Comparison of ENCODE assay signal across 8 cellular contexts in the genomic region with DNA sequence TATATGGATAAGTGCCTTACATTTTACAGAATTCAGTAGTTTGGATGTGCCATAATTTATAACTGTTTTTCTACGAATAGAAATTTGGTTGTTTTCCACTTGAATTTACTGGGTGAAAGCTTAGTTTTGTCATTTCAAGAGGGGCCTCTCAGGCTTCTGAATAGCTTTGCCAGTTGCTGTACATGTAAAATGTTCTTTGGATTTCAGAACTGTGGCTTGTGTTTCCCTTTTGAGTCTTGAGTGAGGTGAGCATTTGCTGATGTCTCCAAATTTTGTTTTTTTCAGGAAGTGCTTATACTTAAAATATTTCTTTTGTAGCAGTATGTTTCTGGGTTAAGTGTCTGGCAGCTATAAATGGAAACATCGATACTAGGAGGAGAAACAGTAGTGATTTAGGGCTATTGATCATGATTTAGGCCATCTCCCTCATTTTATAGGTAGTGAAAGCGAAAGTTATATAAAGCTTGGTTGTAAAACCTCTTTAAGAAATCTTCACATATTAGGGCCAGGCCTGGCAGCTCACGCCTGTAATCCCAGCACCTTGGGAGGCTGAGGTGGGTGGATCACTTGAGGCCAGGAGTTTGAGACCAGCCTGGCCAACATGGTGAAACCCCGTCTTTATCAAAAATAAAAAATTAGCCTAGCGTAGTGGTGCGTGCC. TPM values are rescaled to one million over a fixed set of nuclear protein-coding genes. Genes with fewer than 3 reads are reported as not detected.
DNase-seq lines count a peak whose midpoint lies in the region; ATAC-seq and TF ChIP-seq lines count a peak whose summit lies in the region.

No MANE protein-coding gene starts in this region.

- no peak overlapping the region for H3K4me2 ChIP-seq in neural progenitor cell

- peaks cover 17 to 81% (median 58%) of the 10 kb centered on the region in 9 donors for H3K4me1 ChIP-seq in heart right ventricle
- peaks cover 0 to 54% of the 10 kb centered on the region in 2 donors for H3K4me1 ChIP-seq in right atrium auricular region
- H3K4me1 ChIP-seq in uterus, result no peaks in the 10 kb centered on the region
- peaks cover 16% of the 10 kb centered on the region for H3K4me1 ChIP-seq in neural progenitor cell

- no peaks in the 10 kb centered on the region for H3K27me3 Mint-ChIP-seq in activated CD4-positive, alpha-beta memory T cell treated with anti-CD3 and anti-CD28 coated beads for 36 hours
- no peaks in the 10 kb centered on the region for H3K27me3 Mint-ChIP-seq in memory B cell
- no peaks in the 10 kb centered on the region for H3K27me3 Mint-ChIP-seq in neural progenitor cell (ENCODE audit: insufficient read depth, low read depth)

- H4K20me1 ChIP-seq in neural progenitor cell (ENCODE audit: low read depth), result peaks cover 4% of the 10 kb centered on the region

- H2AFZ ChIP-seq in neural progenitor cell (replicated peaks), result no peak overlapping the region

- POLR2A ChIA-PET in activated CD4-positive, alpha-beta memory T cell treated with anti-CD3 and anti-CD28 coated beads for 36 hours (lab: Charles Lee), result interaction anchor here (0.8 kb wide), 1 partner anchor 69 kb away, joined by 5 read pairs; no protein-coding TSS in a partner anchor

- no peak for TF ChIP-seq POLR2A in uterus (IDR thresholded peaks at IDR 0.05)

- H3K4me3 ChIP-seq in heart right ventricle (no peak overlapping the region), right atrium auricular region (no peak overlapping the region), uterus (no peak overlapping the region), neural progenitor cell (no peak overlapping the region)

- H3K27me3 ChIP-seq in heart right ventricle, result no peaks in the 10 kb centered on the region
- no peaks in the 10 kb centered on the region for H3K27me3 ChIP-seq in right atrium auricular region
- no peaks in the 10 kb centered on the region for H3K27me3 ChIP-seq in uterus
- H3K27me3 ChIP-seq in neural progenitor cell, result no peaks in the 10 kb centered on the region

- WGBS in heart right ventricle, 2 donors, result 70 to 71% methylated on average over 7 of the region's 7 CpGs

- CTCF ChIA-PET in activated CD4-positive, alpha-beta memory T cell treated with anti-CD3 and anti-CD28 coated beads for 36 hours (lab: Charles Lee), result interaction anchor here (0.6 to 3.3 kb wide), 4 partner anchors 12 to 879 kb away, joined by 3 to 16 read pairs (median 4); no protein-coding TSS in a partner anchor

- H3F3A ChIP-seq in neural progenitor cell (ENCODE audit: low read depth), result peaks cover 18% of the 10 kb centered on the region

- peaks cover 68% of the 10 kb centered on the region for H3K4me1 Mint-ChIP-seq in activated CD4-positive, alpha-beta memory T cell treated with anti-CD3 and anti-CD28 coated beads for 36 hours (ENCODE audit: low read depth)
- H3K4me1 Mint-ChIP-seq in memory B cell (peaks cover 60% of the 10 kb centered on the region), neural progenitor cell (peaks cover 34% of the 10 kb centered on the region)

- peaks cover 3% of the 10 kb centered on the region for H3K36me3 Mint-ChIP-seq in activated CD4-positive, alpha-beta memory T cell treated with anti-CD3 and anti-CD28 coated beads for 36 hours
- H3K36me3 Mint-ChIP-seq in memory B cell, result peaks cover 9% of the 10 kb centered on the region
- H3K36me3 Mint-ChIP-seq in neural progenitor cell, result peaks cover 17% of the 10 kb centered on the region

- no peak overlapping the region for H3K9ac ChIP-seq in neural progenitor cell

- H3K9me3 ChIP-seq in heart right ventricle, result peaks cover 0 to 12% (median 0%) of the 10 kb centered on the region in 11 donors
- no peaks in the 10 kb centered on the region for H3K9me3 ChIP-seq in right atrium auricular region
- H3K9me3 ChIP-seq in uterus, result no peaks in the 10 kb centered on the region
- H3K9me3 ChIP-seq in neural progenitor cell (ENCODE audit: low read depth), result no peaks in the 10 kb centered on the region

- no peak for TF ChIP-seq CTCF in heart right ventricle (IDR thresholded peaks at IDR 0.05)
- no peak for TF ChIP-seq CTCF in right atrium auricular region (IDR thresholded peaks at IDR 0.05)
- TF ChIP-seq CTCF in uterus (IDR thresholded peaks at IDR 0.05), result no peak
- no peak for TF ChIP-seq CTCF in neural progenitor cell (IDR thresholded peaks at IDR 0.05)

- no peak for ATAC-seq in heart right ventricle
- peak; percentile 64 for ATAC-seq in memory B cell (ENCODE audit: low read depth)

- peak overlapping the region; percentile 35 for H3K4me3 Mint-ChIP-seq in activated CD4-positive, alpha-beta memory T cell treated with anti-CD3 and anti-CD28 coated beads for 36 hours
- H3K4me3 Mint-ChIP-seq in memory B cell (peak overlapping the region; percentile 49), neural progenitor cell (no peak overlapping the region)

- intact Hi-C loops in heart right ventricle (cut with DNase I), result no loop called here
- intact Hi-C loops in activated CD4-positive, alpha-beta memory T cell treated with anti-CD3 and anti-CD28 coated beads for 36 hours (cut with micrococcal nuclease), result loop anchor here (2.0 to 10.0 kb wide), 4 partner anchors 119 to 887 kb away; partner anchors contain the start of genes CTNNB1 and ULK4
- intact Hi-C loops in uterus (cut with DNase I; ENCODE audit: low total_unique reads), result no loop called here

- DNase-seq in heart right ventricle, result no peak
- no peak for DNase-seq in right atrium auricular region (ENCODE audit: low spot score)
- DNase-seq in activated CD4-positive, alpha-beta memory T cell treated with anti-CD3 and anti-CD28 coated beads for 36 hours, result no peak
- no peak for DNase-seq in memory B cell (ENCODE audit: low spot score in 2 of 2)
- no peak for DNase-seq in uterus
- DNase-seq in neural progenitor cell (ENCODE audit: low spot score), result no peak
- no peak for DNase-seq in NCI-H2029 (lab: John Stamatoyannopoulos, UW)
- DNase-seq in globus pallidus (ENCODE audit: low spot score), result no peak

- peak overlapping the region; percentile 81 for H3K27ac Mint-ChIP-seq in activated CD4-positive, alpha-beta memory T cell treated with anti-CD3 and anti-CD28 coated beads for 36 hours
- H3K27ac Mint-ChIP-seq in memory B cell, result peak overlapping the region; percentile 98
- no peak overlapping the region for H3K27ac Mint-ChIP-seq in neural progenitor cell

- H3K27ac ChIP-seq in heart right ventricle (peak overlapping the region in 8 of 10 donors; percentile 17 to 77 (median 46)), right atrium auricular region (peak overlapping the region in 1 of 2 donors; percentile 73), uterus (peak overlapping the region; percentile 26 to 53), neural progenitor cell (no peak overlapping the region)

- H3K79me2 ChIP-seq in neural progenitor cell (ENCODE audit: low read depth), result peaks cover 76% of the 10 kb centered on the region

- H3K36me3 ChIP-seq in heart right ventricle (peaks cover 0 to 5% (median 0%) of the 10 kb centered on the region in 9 donors), right atrium auricular region (peaks cover 3% of the 10 kb centered on the region), uterus (no peaks in the 10 kb centered on the region), neural progenitor cell (no peaks in the 10 kb centered on the region)

- peaks cover 2% of the 10 kb centered on the region for H3K9me3 Mint-ChIP-seq in activated CD4-positive, alpha-beta memory T cell treated with anti-CD3 and anti-CD28 coated beads for 36 hours
- H3K9me3 Mint-ChIP-seq in memory B cell, result peaks cover 1% of the 10 kb centered on the region
- peaks cover 19% of the 10 kb centered on the region for H3K9me3 Mint-ChIP-seq in neural progenitor cell

RNA-seq across cellular contexts. Expression of gene TRAK1, which starts 9.2 kb away (rescaled TPM):
- total RNA-seq in heart right ventricle (100 to 1,000 TPM; 182 to 423 (median 320) TPM), right atrium auricular region (100 to 1,000 TPM; 172 to 259 TPM), uterus (10 to 100 TPM; 14.3 to 37.5 (median 21.4) TPM), neural progenitor cell (ENCODE audit: low replicate concordance) (32.2 and 41.3 TPM in 2 replicates)
- 10 to 100 TPM; 35.5 to 41.2 TPM for polyA plus RNA-seq in heart right ventricle
- 10 to 100 TPM; 19.0 to 19.3 TPM for total RNA-seq in activated CD4-positive, alpha-beta memory T cell treated with anti-CD3 and anti-CD28 coated beads for 36 hours
